In genomic region chr9:18229992-18230676, GRCh38 we compare ENCODE assay signal across 17 cellular contexts.
"Had no signal": no experiment of that assay in that cellular context is flagged by ENCODE, and none has a peak within 500 bp of the region (broad histone marks: within the 10 kb centered on the region; RNA-seq: fewer than 3 reads in every experiment).

No MANE protein-coding gene starts in this region.

- H3K4me1 ChIP-seq: esophagus squamous epithelium had no signal

- H3K27me3 ChIP-seq: esophagus squamous epithelium, neutrophil had no signal

- H3K27ac ChIP-seq: esophagus squamous epithelium, neutrophil had no signal

- H3K4me3 ChIP-seq: esophagus squamous epithelium, lung had no signal

- FAIRE-seq: colon, frontal cortex had no signal

- ATAC-seq: activated CD4-positive, CD25-positive, alpha-beta regulatory T cell treated with anti-CD3 and anti-CD28 coated beads, Interleukin-2, amount 50 U/mL, for 24 hours had no signal

- H3K36me3 ChIP-seq: esophagus squamous epithelium, neutrophil had no signal

- H3K9me3 ChIP-seq: esophagus squamous epithelium, neutrophil had no signal

- DNase-seq: activated CD4-positive, alpha-beta T cell treated with anti-CD3 and anti-CD28 coated beads, Interleukin-2, amount 50 U/mL, for 1 hour; activated CD8-positive, alpha-beta memory T cell treated with anti-CD3 and anti-CD28 coated beads for 24 hours; activated gamma-delta T cell treated with Interleukin-2 at 50 U/mL for 16 hours; esophagus squamous epithelium; head of caudate nucleus; naive B cell; retina; stimulated activated CD4-positive, alpha-beta T cell treated with anti-CD3 and anti-CD28 coated beads, Interleukin-15, amount 100 ng/mL, for 24 hours; stimulated activated CD4-positive, alpha-beta T cell treated with anti-CD3 and anti-CD28 coated beads, Interleukin-4, amount 100 ng/mL, for 24 hours; stimulated activated CD8-positive, alpha-beta memory T cell treated with anti-CD3 and anti-CD28 coated beads, Interleukin-4, amount 100 ng/mL, for 48 hours; stimulated activated naive CD4-positive, alpha-beta T cell treated with Interleukin-2 at 50 U/mL for 16 hours; trophoblast cell had no signal
